In genomic region chr5:145936401-145937131, GRCh38 we compare ENCODE assay signal across 1 cellular context.
TF ChIP-seq lines count a peak whose summit lies in the region.

TSS of gene SH3RF2 (plus strand) at chr5:145936578. CDS start at chr5:145937929, 1,351 bp downstream.

TF ChIP-seq in HEK293, 187 proteins besides CTCF, POLR2A, EP300 and RAD21 (continued from another document and continues in another):
- TF ChIP-seq ZNF777 (tag by site-specific recombination; IDR thresholded peaks at IDR 0.05; ENCODE audit: borderline replicate concordance) (no peak), WT1 (tag by site-specific recombination; IDR thresholded peaks at IDR 0.05) (no peak), ZNF513 (tag by site-specific recombination; IDR thresholded peaks at IDR 0.05) (no peak), ZNF791 (tag by site-specific recombination; IDR thresholded peaks at IDR 0.05) (no peak), ZNF132 (tag by site-specific recombination; IDR thresholded peaks at IDR 0.05; ENCODE audit: borderline replicate concordance) (no peak), SCRT2 (tag by site-specific recombination; IDR thresholded peaks at IDR 0.05) (no peak), ZBTB21 (tag by site-specific recombination; IDR thresholded peaks at IDR 0.05) (no peak; the same call in 1 of the 2 replicates), ZNF670 (tag by site-specific recombination; IDR thresholded peaks at IDR 0.05; ENCODE audit: low read depth) (no peak), ZNF223 (tag by site-specific recombination; IDR thresholded peaks at IDR 0.05) (no peak), YY1 (tag by site-specific recombination; IDR thresholded peaks at IDR 0.05) (no peak; the same call in 1 of the 2 replicates), ZFHX2 (tag by site-specific recombination; conservative IDR thresholded peaks at IDR 0.05) (peak; percentile 70), ZSCAN23 (tag by site-specific recombination; IDR thresholded peaks at IDR 0.05) (no peak), ZNF785 (tag by site-specific recombination; IDR thresholded peaks at IDR 0.05) (no peak), ZNF266 (tag by site-specific recombination; IDR thresholded peaks at IDR 0.05; ENCODE audit: low read depth) (no peak), PBX3 (CRISPR knock-in tag; IDR thresholded peaks at IDR 0.05) (no peak), IKZF3 (tag by site-specific recombination; IDR thresholded peaks at IDR 0.05) (peak; percentile 26; the same call in 1 of the 2 replicates), ZNF560 (tag by site-specific recombination; IDR thresholded peaks at IDR 0.05; ENCODE audit: borderline replicate concordance) (no peak), ZNF221 (tag by site-specific recombination; IDR thresholded peaks at IDR 0.05; ENCODE audit: borderline replicate concordance) (no peak), ZNF184 (tag by site-specific recombination; IDR thresholded peaks at IDR 0.05) (no peak), FEZF1 (tag by site-specific recombination; IDR thresholded peaks at IDR 0.05) (peak; percentile 75), ZNF404 (tag by site-specific recombination; IDR thresholded peaks at IDR 0.05) (no peak), SALL2 (tag by site-specific recombination; IDR thresholded peaks at IDR 0.05; ENCODE audit: borderline replicate concordance) (no peak), ZNF112 (tag by site-specific recombination; IDR thresholded peaks at IDR 0.05) (no peak), ZSCAN18 (tag by site-specific recombination; IDR thresholded peaks at IDR 0.05) (no peak), ZNF843 (tag by site-specific recombination; IDR thresholded peaks at IDR 0.05) (peak; percentile 70), ZNF529 (tag by site-specific recombination; IDR thresholded peaks at IDR 0.05; ENCODE audit: insufficient replicate concordance) (no peak), ZNF114 (tag by site-specific recombination; IDR thresholded peaks at IDR 0.05) (no peak), ZNF423 (tag by site-specific recombination; IDR thresholded peaks at IDR 0.05) (no peak), ZNF488 (tag by site-specific recombination; IDR thresholded peaks at IDR 0.05) (no peak), ZNF518A (tag by site-specific recombination; conservative IDR thresholded peaks at IDR 0.05; ENCODE audit: low read depth) (0 out of 2 replicates have a peak, but pooled peaks have one; percentile 27), ZIC2 (tag by site-specific recombination; IDR thresholded peaks at IDR 0.05) (peak; percentile 87), ZNF704 (tag by site-specific recombination; IDR thresholded peaks at IDR 0.05) (no peak), YY2 (tag by site-specific recombination; IDR thresholded peaks at IDR 0.05) (peak; percentile 71; the same call in 1 of the 2 replicates), ZNF311 (tag by site-specific recombination; IDR thresholded peaks at IDR 0.05; ENCODE audit: borderline replicate concordance) (no peak), ZNF239 (tag by site-specific recombination; IDR thresholded peaks at IDR 0.05) (no peak), ZNF664 (tag by site-specific recombination; IDR thresholded peaks at IDR 0.05) (0 out of 2 replicates have a peak, but pooled peaks have one; percentile 29), ZNF544 (tag by site-specific recombination; IDR thresholded peaks at IDR 0.05) (no peak), ZNF140 (tag by site-specific recombination; IDR thresholded peaks at IDR 0.05) (no peak), BCL11B (tag by site-specific recombination; IDR thresholded peaks at IDR 0.05; ENCODE audit: low read depth) (no peak; the same call in 1 of the 2 replicates), OVOL3 (tag by site-specific recombination; IDR thresholded peaks at IDR 0.05) (no peak), ZNF521 (tag by site-specific recombination; IDR thresholded peaks at IDR 0.05) (no peak), ZNF292 (tag by site-specific recombination; IDR thresholded peaks at IDR 0.05; ENCODE audit: borderline replicate concordance, low read depth) (no peak), ZNF776 (tag by site-specific recombination; IDR thresholded peaks at IDR 0.05; ENCODE audit: borderline replicate concordance) (no peak), ZNF10 (tag by site-specific recombination; IDR thresholded peaks at IDR 0.05) (peak; percentile 68; the same call in 1 of the 2 replicates), KLF9 (tag by site-specific recombination; IDR thresholded peaks at IDR 0.05; ENCODE audit: low read depth) (peak; percentile 55; the same call in 1 of the 2 replicates), ZNF433 (tag by site-specific recombination; IDR thresholded peaks at IDR 0.05; ENCODE audit: low read depth) (no peak), ZNF280C (tag by site-specific recombination; IDR thresholded peaks at IDR 0.05) (no peak), KLF1 (tag by site-specific recombination; IDR thresholded peaks at IDR 0.05) (peak; percentile 55; the same call in 1 of the 2 replicates), BCL6B (tag by site-specific recombination; IDR thresholded peaks at IDR 0.05) (no peak), ZBTB6 (tag by site-specific recombination; IDR thresholded peaks at IDR 0.05) (no peak)
